ENCODE assay signal across 8 cellular contexts in the genomic region with DNA sequence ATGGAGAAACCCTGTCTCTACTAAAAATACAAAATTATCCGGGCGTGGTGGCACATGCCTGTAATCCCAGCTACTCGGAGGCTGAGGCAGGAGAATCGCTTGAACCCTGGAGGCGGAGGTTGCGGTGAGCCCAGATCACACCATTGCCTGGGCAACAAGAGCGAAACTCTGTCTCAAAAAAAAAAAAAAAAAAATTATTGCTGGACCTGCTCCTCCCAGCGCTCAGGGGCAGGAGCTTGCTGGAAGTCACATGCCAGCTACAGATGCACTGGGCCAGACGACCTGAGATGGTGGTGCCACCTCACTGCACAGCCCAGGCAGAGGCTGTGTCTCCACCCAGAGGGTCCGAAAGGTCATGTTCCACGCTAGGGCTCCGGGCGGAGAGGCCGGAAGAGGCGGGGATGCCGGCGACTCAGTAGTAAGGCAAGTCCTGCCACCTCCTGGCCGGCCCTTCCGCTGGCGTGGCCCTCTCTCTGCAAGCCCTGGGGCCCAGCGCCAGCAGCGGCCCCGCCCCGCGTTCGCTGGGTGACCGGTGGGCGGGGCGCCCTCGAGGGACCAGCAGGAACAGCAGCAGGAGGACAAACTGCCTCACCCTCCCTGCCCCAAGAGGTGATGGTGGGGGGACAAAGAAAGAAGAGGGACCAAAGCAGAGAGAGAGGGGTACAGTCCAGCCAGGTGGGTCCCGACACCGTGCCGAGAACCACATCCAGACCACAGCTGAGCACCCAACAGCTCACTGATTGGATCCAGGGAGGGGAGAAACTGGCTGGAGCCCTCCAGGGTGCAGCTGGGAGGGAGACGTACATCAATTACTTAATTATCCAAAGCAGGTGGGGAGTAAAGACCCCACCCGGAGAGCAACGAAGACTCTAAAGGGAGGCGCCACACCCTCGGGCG. TPM values are rescaled to one million over a fixed set of nuclear protein-coding genes. Genes with fewer than 3 reads are reported as not detected.
DNase-seq lines count a peak whose midpoint lies in the region; ATAC-seq, FAIRE-seq and TF ChIP-seq lines count a peak whose summit lies in the region.

No MANE protein-coding gene starts in this region.

- peak; percentile 89 for FAIRE-seq in K562 (lab: Jason Lieb, UNC)

- TF ChIP-seq EP300 in K562 (IDR thresholded peaks at IDR 0.05; ENCODE audit: low read length) = no peak

- DNase-seq in NCI-H2171 treated with DMSO at 0.1 percent for 48 hours (lab: John Stamatoyannopoulos, UW) (peak; percentile 44), NCI-H2171 (lab: John Stamatoyannopoulos, UW) (no peak), NCI-H510A treated with DMSO at 0.1 percent for 48 hours (lab: John Stamatoyannopoulos, UW) (peak; percentile 94), K562 (ENCODE audit: extremely low read depth in 1 of 4, low spot score in 3 of 4) (peak; percentile 72 to 98 (median 83)), hepatocyte (ENCODE audit: low spot score) (peak; percentile 96), posterior cingulate gyrus (peak in 9 of 10 donors; percentile 66 to 97 (median 80))
- no peak for DNase-seq in effector CD4-positive, alpha-beta T cell

- intact Hi-C loops in K562 (cut with micrococcal nuclease) = no loop called here
- intact Hi-C loops in posterior cingulate gyrus (cut with DNase I) = no loop called here

- peak; percentile 45 to 75 (median 58); a peak in 5 of 6 replicates for TF ChIP-seq CTCF in K562 (IDR thresholded peaks at IDR 0.05 in 2 of 3, conservative IDR thresholded peaks at IDR 0.05 in 1 of 3; ENCODE audit: insufficient read depth in 2 of 3, low read depth in 1 of 3, low read length in 3 of 3)
- peak; percentile 24 for TF ChIP-seq CTCF in hepatocyte (IDR thresholded peaks at IDR 0.05; ENCODE audit: poor library complexity)

- H3K27ac ChIP-seq in K562 (ENCODE audit: extremely low read depth, low read depth, low read length) = peak overlapping the region; percentile 89
- peak overlapping the region; percentile 100 for H3K27ac ChIP-seq in hepatocyte

- H4K20me1 ChIP-seq in K562 (replicated peaks; ENCODE audit: control insufficient read depth, insufficient read depth, low read length) = no peaks in the 10 kb centered on the region
- H4K20me1 ChIP-seq in hepatocyte (ENCODE audit: insufficient read depth, poor library complexity, severe bottlenecking) = peaks cover 25% of the 10 kb centered on the region

- peak overlapping the region; percentile 32 for H3K4me3 ChIP-seq in K562
- H3K4me3 ChIP-seq in hepatocyte = no peak overlapping the region

- no peaks in the 10 kb centered on the region for H3K9me2 ChIP-seq in hepatocyte (replicated peaks; ENCODE audit: insufficient read depth)

- in situ Hi-C loops in K562 (cut with MboI) = loop anchor here (5.0 kb wide), 1 partner anchor 90 kb away; the partner anchor contains the start of gene PSMD9

- H2AFZ ChIP-seq in K562 (ENCODE audit: low read depth, low read length) (peak overlapping the region; percentile 36; the same call in 1 of the 2 replicates), hepatocyte (no peak overlapping the region)

- H3K9me3 ChIP-seq in K562 (replicated peaks; ENCODE audit: control insufficient read depth, insufficient read depth, low read depth, low read length) = no peaks in the 10 kb centered on the region
- no peaks in the 10 kb centered on the region for H3K9me3 ChIP-seq in hepatocyte (ENCODE audit: low read depth)

- peak; percentile 15 to 41; a peak in 2 of 4 replicates for TF ChIP-seq RAD21 in K562 (CRISPR knock-in tag; conservative IDR thresholded peaks at IDR 0.05 in 1 of 2, IDR thresholded peaks at IDR 0.05 in 1 of 2)

- H3K4me1 ChIP-seq in K562 (replicated peaks in 1 of 2; ENCODE audit: control insufficient read depth in 2 of 2, insufficient read depth in 2 of 2, low read length in 2 of 2) = peaks cover 40 to 88% of the 10 kb centered on the region in 2 experiments
- H3K4me1 ChIP-seq in hepatocyte (ENCODE audit: insufficient read depth) = peaks cover 54% of the 10 kb centered on the region

- no peaks in the 10 kb centered on the region for H3K9me1 ChIP-seq in K562 (ENCODE audit: control insufficient read depth, insufficient read depth, low read length)

- H3K27me3 ChIP-seq in K562 (ENCODE audit: control insufficient read depth in 2 of 2, insufficient read depth in 2 of 2, low read length in 2 of 2) = no peaks in the 10 kb centered on the region
- no peaks in the 10 kb centered on the region for H3K27me3 ChIP-seq in hepatocyte

- H3K36me3 ChIP-seq in K562 (ENCODE audit: control insufficient read depth, insufficient read depth, low read length) = peaks cover 33% of the 10 kb centered on the region
- H3K36me3 ChIP-seq in hepatocyte (replicated peaks; ENCODE audit: insufficient read depth, low read depth) = no peaks in the 10 kb centered on the region

- H3K79me2 ChIP-seq in K562 (ENCODE audit: control insufficient read depth, insufficient read depth, low read length) (peaks cover 69% of the 10 kb centered on the region), hepatocyte (peaks cover 62% of the 10 kb centered on the region)

- peak; percentile 78 for TF ChIP-seq POLR2A in K562 (conservative IDR thresholded peaks at IDR 0.05)

- CTCF ChIA-PET in K562 (lab: Yijun Ruan, JAX; ENCODE audit: low intra/inter-chr PET ratio) = interaction anchor here (1.2 to 5.9 kb wide), 4 partner anchors 9 to 100 kb away, joined by 3 to 73 read pairs (median 8); partner anchors contain the start of gene PSMD9

- H3K4me2 ChIP-seq in K562 (ENCODE audit: insufficient read depth, low read length) (peak overlapping the region; percentile 91), hepatocyte (peak overlapping the region; percentile 96)

- 7% methylated on average over 30 of the region's 39 CpGs for WGBS in K562 (ENCODE audit: insufficient coverage, low coverage, missing lambda C conversion rate)
- 28% methylated on average over 39 of the region's 39 CpGs for WGBS in hepatocyte (ENCODE audit: low lambda C conversion rate, missing lambda C conversion rate)

- peak; percentile 67 for ATAC-seq in K562
- no peak for ATAC-seq in HG02798 (IDR thresholded peaks at IDR 0.05; ENCODE audit: poor library complexity, unreplicated experiment)

- BruUV-seq in K562 (replicated peaks; lab: Mats Ljungman, UMichigan) = no TSS peak

- H3K9ac ChIP-seq in K562 (ENCODE audit: insufficient read depth in 1 of 2, low read depth in 2 of 2, low read length in 2 of 2) = peak overlapping the region; percentile 77 to 92

- POLR2A ChIA-PET in K562 (lab: Yijun Ruan, JAX) = interaction anchor here (0.6 to 9.4 kb wide), 9 partner anchors 10 to 672 kb away, joined by 3 to 194 read pairs (median 4); partner anchors contain the start of genes KDM2B and SETD1B

TF ChIP-seq in K562, 482 proteins besides CTCF, POLR2A, EP300 and RAD21 (continues in another document):
- TF ChIP-seq MTA2 (IDR thresholded peaks at IDR 0.05; ENCODE audit: low read depth) = no peak

RNA-seq across cellular contexts. Expression of gene RHOF, which starts 3.6 kb away (rescaled TPM):
- 78.6 and 99.1 TPM in 2 replicates for total RNA-seq in K562 (2011; cell fraction: chromatin; rRNA removed; ENCODE audit: low replicate concordance)
- 34.0 and 38.0 TPM in 2 replicates for total RNA-seq in K562 (2011; cell fraction: nucleolus; rRNA removed)
- 43.6 and 46.6 TPM in 2 replicates for total RNA-seq in K562 (2011; cell fraction: nucleoplasm; rRNA removed)
- 3.5 and 3.9 TPM in 2 replicates for total RNA-seq in K562 (2014; rRNA removed)
- total RNA-seq in K562 (2014; rRNA removed; fragmentation: Illumina TruSeq; extraction: Trizol) = 3.1 and 3.9 TPM in 2 replicates
- total RNA-seq in K562 (2015; rRNA removed; fragmentation: Illumina TruSeq; extraction: Trizol) = 4.3 and 4.8 TPM in 2 replicates
- total RNA-seq in K562 (2021) = 10.1 and 10.4 TPM in 2 replicates
- polyA plus RNA-seq in K562 (2011; rRNA removed) = 4.0 and 6.3 TPM in 2 replicates
- 1.2 and 2.6 TPM in 2 replicates for polyA plus RNA-seq in K562 (2011; cell fraction: cytosol; rRNA removed)
- 21.6 and 23.6 TPM in 2 replicates for polyA plus RNA-seq in K562 (2011; cell fraction: nucleus; rRNA removed)
- 3.9 and 4.4 TPM in 2 replicates for polyA plus RNA-seq in K562 (2012)
- 4.3 and 5.4 TPM in 2 replicates for polyA plus RNA-seq in K562 (2014; fragmentation: Illumina TruSeq; extraction: Trizol)
- under 1 TPM; 0.13 to 0.45 TPM for polyA plus RNA-seq in K562 (2014; fragmentation: Nextera tagmentation; extraction: Ambion mirVana)
- 8.8 and 9.5 TPM in 2 replicates for polyA plus RNA-seq in K562 (2014; rRNA removed)
- polyA minus RNA-seq in K562 (2011; rRNA and poly(A)+ RNA removed) = 3.8 and 8.5 TPM in 2 replicates
- 2.6 and 4.0 TPM in 2 replicates for polyA minus RNA-seq in K562 (2011; cell fraction: cytosol; rRNA and poly(A)+ RNA removed)
- polyA minus RNA-seq in K562 (2011; cell fraction: nucleus; rRNA and poly(A)+ RNA removed) = 19.9 and 31.2 TPM in 2 replicates
- total RNA-seq in hepatocyte = 38.7 and 45.3 TPM in 2 replicates
- 40.4 and 43.6 TPM in 2 replicates for polyA plus RNA-seq in hepatocyte

RNA-seq across cellular contexts. Expression of gene SETD1B, which starts 6.7 kb away (rescaled TPM):
- 15.2 and 26.5 TPM in 2 replicates for total RNA-seq in K562 (2011; cell fraction: chromatin; rRNA removed; ENCODE audit: low replicate concordance)
- 12.8 and 13.4 TPM in 2 replicates for total RNA-seq in K562 (2011; cell fraction: nucleolus; rRNA removed)
- total RNA-seq in K562 (2011; cell fraction: nucleoplasm; rRNA removed) = 10.8 and 11.7 TPM in 2 replicates
- total RNA-seq in K562 (2014; rRNA removed) (2.9 and 4.7 TPM in 2 replicates), K562 (2014; rRNA removed; fragmentation: Illumina TruSeq; extraction: Trizol) (0.99 and 1.4 TPM in 2 replicates), K562 (2015; rRNA removed; fragmentation: Illumina TruSeq; extraction: Trizol) (2.1 and 3.1 TPM in 2 replicates), K562 (2021) (23.6 and 26.6 TPM in 2 replicates), hepatocyte (2.7 and 3.8 TPM in 2 replicates)
- polyA plus RNA-seq in K562 (2011; rRNA removed) (0.77 and 1.1 TPM in 2 replicates), K562 (2014; fragmentation: Illumina TruSeq; extraction: Trizol) (6.1 and 10.6 TPM in 2 replicates), K562 (2014; fragmentation: Nextera tagmentation; extraction: Ambion mirVana) (1 to 10 TPM in 1 of 2 experiments, under 1 TPM in 1; 0.48 to 2.3 TPM), K562 (2014; rRNA removed) (6.9 and 7.1 TPM in 2 replicates), hepatocyte (2.5 and 2.7 TPM in 2 replicates)
- polyA plus RNA-seq in K562 (2011; cell fraction: cytosol; rRNA removed) = 0.75 and 1.0 TPM in 2 replicates
- polyA plus RNA-seq in K562 (2011; cell fraction: nucleus; rRNA removed) = 4.0 and 7.0 TPM in 2 replicates
- 8.4 and 8.6 TPM in 2 replicates for polyA plus RNA-seq in K562 (2012)
- polyA minus RNA-seq in K562 (2011; rRNA and poly(A)+ RNA removed) = 1.2 and 1.3 TPM in 2 replicates
- 5.6 and 7.3 TPM in 2 replicates for polyA minus RNA-seq in K562 (2011; cell fraction: cytosol; rRNA and poly(A)+ RNA removed)
- 2.8 and 3.1 TPM in 2 replicates for polyA minus RNA-seq in K562 (2011; cell fraction: nucleus; rRNA and poly(A)+ RNA removed)

Comparison
In these comparisons a context has a peak if more than half of its experiments do, and no peak if none do; other contexts are left out.
1. DNase-seq: peak in NCI-H2171 treated with DMSO at 0.1 percent for 48 hours (single experiment), NCI-H510A treated with DMSO at 0.1 percent for 48 hours (single experiment), K562 (4 of 4), hepatocyte (single experiment) and posterior cingulate gyrus (9 of 10); none in NCI-H2171 (single experiment) and effector CD4-positive, alpha-beta T cell (single experiment).